In genomic region chr1:20248954-20249612, GRCh38 we compare ENCODE assay signal across 14 cellular contexts. TPM values are rescaled to one million over a fixed set of nuclear protein-coding genes. Genes with fewer than 3 reads are reported as not detected.
DNase-seq lines count a peak whose midpoint lies in the region; ATAC-seq and TF ChIP-seq lines count a peak whose summit lies in the region.
"Had no signal": no experiment of that assay in that cellular context is flagged by ENCODE, and none has a peak within 500 bp of the region (broad histone marks: within the 10 kb centered on the region; RNA-seq: fewer than 3 reads in every experiment).

No MANE protein-coding gene starts in this region.

- POLR2A ChIA-PET in MCF 10A (lab: Yijun Ruan, JAX), result no interaction called here

- peaks cover 16 to 17% of the 10 kb centered on the region in 2 donors for H3K4me1 Mint-ChIP-seq in effector memory CD8-positive, alpha-beta T cell (ENCODE audit: low read depth in 2 of 2)
- H3K4me1 Mint-ChIP-seq in GM23338, result peaks cover 8% of the 10 kb centered on the region
- no peaks in the 10 kb centered on the region for H3K4me1 Mint-ChIP-seq in MCF 10A (ENCODE audit: insufficient read depth, unreplicated experiment)

- CTCF ChIA-PET in MCF 10A (lab: Yijun Ruan, JAX), result no interaction called here

- H3K9me3 ChIP-seq in smooth muscle cell (replicated peaks; ENCODE audit: low read depth), result no peaks in the 10 kb centered on the region
- H3K9me3 ChIP-seq: lower lobe of right lung, psoas muscle had no signal

- no peak overlapping the region for H2AFZ ChIP-seq in GM23338
- no peak overlapping the region for H2AFZ ChIP-seq in smooth muscle cell (ENCODE audit: low read depth)

- H3K79me2 ChIP-seq in GM23338 (replicated peaks; ENCODE audit: insufficient read depth), result no peaks in the 10 kb centered on the region
- no peaks in the 10 kb centered on the region for H3K79me2 ChIP-seq in smooth muscle cell (ENCODE audit: low read depth)

- H3K9me2 ChIP-seq in GM23338 (ENCODE audit: insufficient read depth), result peaks cover 5% of the 10 kb centered on the region; the same call in 1 of the 2 replicates

- peak overlapping the region; percentile 39 to 66 for H3K4me3 Mint-ChIP-seq in effector memory CD8-positive, alpha-beta T cell
- H3K4me3 Mint-ChIP-seq in GM23338, result no peak overlapping the region
- H3K4me3 Mint-ChIP-seq in MCF 10A (ENCODE audit: unreplicated experiment), result no peak overlapping the region

- H3F3A ChIP-seq in GM23338 (replicated peaks; ENCODE audit: low read depth) (no peaks in the 10 kb centered on the region), smooth muscle cell (ENCODE audit: low read depth) (no peaks in the 10 kb centered on the region)

- BruUV-seq in MCF 10A (replicated peaks; lab: Mats Ljungman, UMichigan), result no TSS peak

- H3K4me1 ChIP-seq in GM23338 (ENCODE audit: insufficient read depth) (no peaks in the 10 kb centered on the region; the same call in 1 of the 2 replicates), smooth muscle cell (ENCODE audit: low read depth) (no peaks in the 10 kb centered on the region)
- H3K4me1 ChIP-seq: lower lobe of right lung, psoas muscle had no signal

- H3K36me3 ChIP-seq in GM23338 (ENCODE audit: insufficient read depth) (no peaks in the 10 kb centered on the region), smooth muscle cell (ENCODE audit: low read depth) (no peaks in the 10 kb centered on the region)
- H3K36me3 ChIP-seq: lower lobe of right lung had no signal

- peak; percentile 89 for ATAC-seq in effector memory CD8-positive, alpha-beta T cell (replicated peaks)
- ATAC-seq in GM23338, result no peak
- ATAC-seq: lower lobe of right lung, psoas muscle had no signal

- H3K27ac ChIP-seq in GM23338 (ENCODE audit: low read depth) (no peak overlapping the region), smooth muscle cell (ENCODE audit: low read depth) (no peak overlapping the region)
- H3K27ac ChIP-seq: lower lobe of right lung, psoas muscle, SK-N-MC had no signal

- H3K27me3 ChIP-seq in GM23338 (ENCODE audit: insufficient read depth), result no peaks in the 10 kb centered on the region
- peaks cover 22% of the 10 kb centered on the region for H3K27me3 ChIP-seq in smooth muscle cell (ENCODE audit: low read depth)

- WGBS in smooth muscle cell (ENCODE audit: low lambda C conversion rate), result 86% methylated on average over 4 of the region's 4 CpGs

- H4K20me1 ChIP-seq in GM23338 (replicated peaks; ENCODE audit: insufficient read depth) (no peaks in the 10 kb centered on the region), smooth muscle cell (ENCODE audit: low read depth) (no peaks in the 10 kb centered on the region)

- intact Hi-C loops in MCF 10A (cut with micrococcal nuclease), result no loop called here

- H3K4me3 ChIP-seq in GM23338 (no peak overlapping the region), smooth muscle cell (no peak overlapping the region)
- H3K4me3 ChIP-seq: lower lobe of right lung, psoas muscle, SK-N-MC had no signal

- H3K4me2 ChIP-seq in GM23338 (no peak overlapping the region), smooth muscle cell (no peak overlapping the region)

- H3K36me3 Mint-ChIP-seq in effector memory CD8-positive, alpha-beta T cell (ENCODE audit: insufficient read depth), result no peaks in the 10 kb centered on the region
- no peaks in the 10 kb centered on the region for H3K36me3 Mint-ChIP-seq in GM23338 (ENCODE audit: low read depth)
- no peaks in the 10 kb centered on the region for H3K36me3 Mint-ChIP-seq in MCF 10A (ENCODE audit: insufficient read depth, unreplicated experiment)

- no peak overlapping the region for H3K9ac ChIP-seq in smooth muscle cell (ENCODE audit: low read depth)

- H3K9me3 Mint-ChIP-seq in effector memory CD8-positive, alpha-beta T cell, result no peaks in the 10 kb centered on the region
- H3K9me3 Mint-ChIP-seq in GM23338, result no peaks in the 10 kb centered on the region
- no peaks in the 10 kb centered on the region for H3K9me3 Mint-ChIP-seq in MCF 10A (ENCODE audit: unreplicated experiment)

- peak overlapping the region; percentile 83 to 91 for H3K27ac Mint-ChIP-seq in effector memory CD8-positive, alpha-beta T cell
- no peak overlapping the region for H3K27ac Mint-ChIP-seq in GM23338
- no peak overlapping the region for H3K27ac Mint-ChIP-seq in MCF 10A (ENCODE audit: low read depth, unreplicated experiment)

- DNase-seq in NCI-H187 treated with DMSO at 0.1 percent for 48 hours (lab: John Stamatoyannopoulos, UW), result peak; percentile 32
- peak; percentile 51 to 66 for DNase-seq in activated CD4-positive, alpha-beta T cell treated with anti-CD3 and anti-CD28 coated beads, Interleukin-2, amount 50 U/mL, for 48 hours
- peak in 2 of 3 experiments; percentile 3 to 17 for DNase-seq in effector memory CD8-positive, alpha-beta T cell
- peak; percentile 39 for DNase-seq in stimulated activated CD8-positive, alpha-beta memory T cell treated with anti-CD3 and anti-CD28 coated beads, Interleukin-4, amount 100 ng/mL, for 48 hours
- no peak for DNase-seq in GM23338 (ENCODE audit: low spot score)
- no peak for DNase-seq in MCF 10A (ENCODE audit: unreplicated experiment)
- DNase-seq in smooth muscle cell (lab: John Stamatoyannopoulos, UW; ENCODE audit: unreplicated experiment), result no peak
- DNase-seq: Kasumi-1, lower lobe of right lung, NCI-H524, psoas muscle had no signal

- H3K27me3 Mint-ChIP-seq in effector memory CD8-positive, alpha-beta T cell, result no peaks in the 10 kb centered on the region
- H3K27me3 Mint-ChIP-seq in GM23338 (ENCODE audit: insufficient read depth, low read depth, poor library complexity) (peaks cover 6% of the 10 kb centered on the region), MCF 10A (ENCODE audit: insufficient read depth, unreplicated experiment) (peaks cover 59% of the 10 kb centered on the region)

- TF ChIP-seq CTCF in GM23338 (conservative IDR thresholded peaks at IDR 0.05; ENCODE audit: low read depth in 2 of 2) (no peak), MCF 10A (IDR thresholded peaks at IDR 0.05; ENCODE audit: unreplicated experiment) (no peak), smooth muscle cell (IDR thresholded peaks at IDR 0.05; ENCODE audit: borderline replicate concordance, insufficient read depth, poor library complexity, severe bottlenecking) (no peak)

TF ChIP-seq in GM23338, 12 proteins besides CTCF, POLR2A, EP300 and RAD21:
- TF ChIP-seq EZH2 (IDR thresholded peaks at IDR 0.05; ENCODE audit: low read depth, unreplicated experiment) (no peak), NANOG (IDR thresholded peaks at IDR 0.05; ENCODE audit: borderline replicate concordance) (no peak), REST (IDR thresholded peaks at IDR 0.05; ENCODE audit: unreplicated experiment) (no peak), ETS1 (IDR thresholded peaks at IDR 0.05) (no peak), STAT1 (IDR thresholded peaks at IDR 0.05; ENCODE audit: unreplicated experiment) (no peak), CREB1 (CRISPR knock-in tag; IDR thresholded peaks at IDR 0.05; ENCODE audit: low read depth) (no peak), EZH2phosphoT487 (IDR thresholded peaks at IDR 0.05; ENCODE audit: unreplicated experiment) (no peak), ZNF331 (CRISPR knock-in tag; IDR thresholded peaks at IDR 0.05; ENCODE audit: low read depth) (no peak), POLR2AphosphoS5 (IDR thresholded peaks at IDR 0.05; ENCODE audit: low read depth) (no peak), JUNB (IDR thresholded peaks at IDR 0.05; ENCODE audit: unreplicated experiment) (no peak), ZNF114 (CRISPR knock-in tag; IDR thresholded peaks at IDR 0.05) (no peak)
TF ChIP-seq in GM23338: peak in this region for 0.

RNA-seq across cellular contexts. Expression of gene VWA5B1, which starts 41.6 kb away (rescaled TPM):
- total RNA-seq in GM23338 (2014; rRNA removed; shearing (Covaris generic)), result 0.70 and 1.0 TPM in 2 replicates
- polyA plus RNA-seq in GM23338 (2016; fragmentation: Nextera tagmentation; extraction: Ambion mirVana) (0.16 TPM in 2 replicates), smooth muscle cell (not detected in 2 replicates)
- total RNA-seq in MCF 10A (2022) (not detected in 2 replicates), smooth muscle cell (not detected in 2 replicates)
- total RNA-seq: dermis microvascular lymphatic vessel endothelial cell, glomerular endothelial cell had no signal

Comparison
In these comparisons a context has a peak if more than half of its experiments do, and no peak if none do; other contexts are left out.
1. DNase-seq: peak in NCI-H187 treated with DMSO at 0.1 percent for 48 hours (single experiment), activated CD4-positive, alpha-beta T cell treated with anti-CD3 and anti-CD28 coated beads, Interleukin-2, amount 50 U/mL, for 48 hours (2 of 2), effector memory CD8-positive, alpha-beta T cell (2 of 3) and stimulated activated CD8-positive, alpha-beta memory T cell treated with anti-CD3 and anti-CD28 coated beads, Interleukin-4, amount 100 ng/mL, for 48 hours (single experiment); none in GM23338 (single experiment), MCF 10A (single experiment) and smooth muscle cell (single experiment).
2. H3K27ac Mint-ChIP-seq: peak in effector memory CD8-positive, alpha-beta T cell (2 of 2); none in GM23338 (single experiment) and MCF 10A (single experiment).
3. H3K4me3 Mint-ChIP-seq: peak in effector memory CD8-positive, alpha-beta T cell (2 of 2); none in GM23338 (single experiment) and MCF 10A (single experiment).